Comparison of ENCODE assay signal across 9 cellular contexts in genomic region chr10:52215745-52216361, GRCh38.
DNase-seq lines count a peak whose midpoint lies in the region; ATAC-seq, FAIRE-seq and TF ChIP-seq lines count a peak whose summit lies in the region.
"Had no signal": no experiment of that assay in that cellular context is flagged by ENCODE, and none has a peak within 500 bp of the region (broad histone marks: within the 10 kb centered on the region; RNA-seq: fewer than 3 reads in every experiment).

No MANE protein-coding gene starts in this region.

- no peak overlapping the region for H3K4me3 ChIP-seq in GM23248
- H3K4me3 ChIP-seq in left lung, result no peak overlapping the region
- H3K4me3 ChIP-seq: skin epidermis had no signal

- no peaks in the 10 kb centered on the region for H4K20me1 ChIP-seq in GM23248 (ENCODE audit: insufficient read depth)

- no peak overlapping the region for H2AFZ ChIP-seq in GM23248

- no peaks in the 10 kb centered on the region for H3K79me2 ChIP-seq in GM23248 (ENCODE audit: insufficient read depth)

- H3K27ac ChIP-seq in 22Rv1, result peak overlapping the region; percentile 59
- no peak overlapping the region for H3K27ac ChIP-seq in GM23248
- no peak overlapping the region for H3K27ac ChIP-seq in left lung

- H3K4me2 ChIP-seq in GM23248 (ENCODE audit: unreplicated experiment), result no peak overlapping the region

- no peak overlapping the region for H3K9ac ChIP-seq in GM23248

- in situ Hi-C loops in GM23248 (cut with MboI), result loop anchor here (25.0 kb wide), 1 partner anchor 1204 kb away; no protein-coding TSS in a partner anchor

- peak; percentile 97 for FAIRE-seq in G401.6 (lab: Jason Lieb, UNC)

- ATAC-seq in left lung, result peak; percentile 90

- H3K9me3 ChIP-seq in GM23248 (ENCODE audit: low read depth), result no peaks in the 10 kb centered on the region
- H3K9me3 ChIP-seq in left lung, result no peaks in the 10 kb centered on the region

- H3K4me1 ChIP-seq in GM23248 (ENCODE audit: insufficient read depth) (peaks cover 5% of the 10 kb centered on the region), left lung (peaks cover 0 to 9% of the 10 kb centered on the region in 2 donors)

- peak; percentile 75 for DNase-seq in GM23248
- DNase-seq in KG1 (lab: John Stamatoyannopoulos, UW), result peak; percentile 50
- peak; percentile 62 for DNase-seq in SK-N-DZ (ENCODE audit: low spot score)
- peak; percentile 23 for DNase-seq in central memory CD4-positive, alpha-beta T cell
- no peak for DNase-seq in left lung
- DNase-seq in stromal cell of bone marrow (ENCODE audit: low read depth), result peak; percentile 56

- intact Hi-C loops in left lung (cut with DNase I), result loop anchor here in 1 of 2 donors (10.0 kb wide), 1 partner anchor 1211 kb away; no protein-coding TSS in a partner anchor

- H3F3A ChIP-seq in GM23248 (ENCODE audit: insufficient read depth), result no peaks in the 10 kb centered on the region

- H3K36me3 ChIP-seq in GM23248 (ENCODE audit: low read depth) (no peaks in the 10 kb centered on the region), left lung (no peaks in the 10 kb centered on the region)

- no peaks in the 10 kb centered on the region for H3K27me3 ChIP-seq in GM23248 (replicated peaks; ENCODE audit: insufficient read depth)
- H3K27me3 ChIP-seq in left lung, result no peaks in the 10 kb centered on the region

- peak; percentile 78 for TF ChIP-seq CTCF in 22Rv1 (IDR thresholded peaks at IDR 0.05)
- TF ChIP-seq CTCF in left lung (IDR thresholded peaks at IDR 0.05), result peak; percentile 52 to 74

- no peaks in the 10 kb centered on the region; the same call in 1 of the 2 replicates for H3K9me2 ChIP-seq in GM23248 (ENCODE audit: insufficient read depth)

Comparison
In these comparisons a context has a peak if more than half of its experiments do, and no peak if none do; other contexts are left out.
1. DNase-seq: peak in GM23248 (single experiment), KG1 (single experiment), SK-N-DZ (single experiment), central memory CD4-positive, alpha-beta T cell (single experiment) and stromal cell of bone marrow (single experiment); none in left lung (0 of 2).